8 cellular contexts compared by ENCODE assay signal in the genomic region with DNA sequence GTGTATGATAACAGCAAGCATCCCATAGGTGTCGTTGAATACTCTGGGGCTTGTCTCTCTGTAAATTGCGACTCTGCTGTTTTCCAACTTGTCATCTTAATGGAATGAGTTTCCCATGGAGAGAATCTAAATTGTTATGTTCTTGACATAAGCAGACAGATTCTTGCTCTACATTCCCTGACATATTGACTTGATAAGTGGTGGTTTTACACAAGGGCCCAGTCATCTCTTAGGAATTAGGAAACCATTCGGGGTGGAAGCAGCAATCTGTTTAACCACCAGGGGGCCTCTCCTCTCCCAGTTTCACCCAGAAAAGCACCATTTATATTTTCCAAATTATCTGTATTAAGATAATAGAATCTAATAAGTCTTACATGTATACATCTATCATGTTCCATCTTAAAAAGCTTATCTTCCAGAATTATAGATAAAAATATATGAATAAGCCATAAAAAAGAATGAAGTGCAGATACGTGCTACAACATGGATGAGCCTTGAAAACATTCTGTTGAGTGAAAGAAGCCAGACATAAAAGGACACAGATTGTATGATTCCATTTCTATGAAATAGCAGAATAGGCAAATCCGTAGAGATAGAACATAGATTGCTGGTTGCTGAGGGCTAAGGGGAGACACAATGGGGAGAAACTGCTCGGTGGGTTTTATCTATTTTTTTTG. TPM values are rescaled to one million over a fixed set of nuclear protein-coding genes. Genes with fewer than 3 reads are reported as not detected.
DNase-seq lines count a peak whose midpoint lies in the region; ATAC-seq and TF ChIP-seq lines count a peak whose summit lies in the region.

No MANE protein-coding gene starts in this region.

- ATAC-seq in memory B cell (ENCODE audit: low read depth) (peak; percentile 34), HG02623 (IDR thresholded peaks at IDR 0.05; ENCODE audit: unreplicated experiment) (no peak), HG02885 (IDR thresholded peaks at IDR 0.05; ENCODE audit: poor library complexity, unreplicated experiment) (no peak), GM18520 (IDR thresholded peaks at IDR 0.05; ENCODE audit: unreplicated experiment) (no peak)

- H3K27me3 Mint-ChIP-seq in Calu3 (ENCODE audit: unreplicated experiment) (no peaks in the 10 kb centered on the region), memory B cell (no peaks in the 10 kb centered on the region)

- TF ChIP-seq CTCF in Calu3 (IDR thresholded peaks at IDR 0.05; ENCODE audit: unreplicated experiment) (peak; percentile 81), coronary artery (IDR thresholded peaks at IDR 0.05) (peak; percentile 72)

- H3K27ac ChIP-seq in coronary artery, result peak overlapping the region; percentile 6 to 68

- H3K27ac Mint-ChIP-seq in Calu3 (ENCODE audit: unreplicated experiment) (peak overlapping the region; percentile 4), memory B cell (no peak overlapping the region)

- H3K9me3 Mint-ChIP-seq in Calu3 (ENCODE audit: low read depth, unreplicated experiment) (no peaks in the 10 kb centered on the region), memory B cell (no peaks in the 10 kb centered on the region)

- peaks cover 15% of the 10 kb centered on the region for H3K4me1 Mint-ChIP-seq in Calu3 (ENCODE audit: low read depth, unreplicated experiment)
- peaks cover 2% of the 10 kb centered on the region for H3K4me1 Mint-ChIP-seq in memory B cell

- H3K36me3 Mint-ChIP-seq in Calu3 (ENCODE audit: insufficient read depth, unreplicated experiment) (peaks cover 79% of the 10 kb centered on the region), memory B cell (peaks cover 33% of the 10 kb centered on the region)

- H3K4me3 ChIP-seq in coronary artery, result peak overlapping the region; percentile 44

- POLR2A ChIA-PET in HEK293T (lab: Yijun Ruan, JAX), result no interaction called here

- CTCF ChIA-PET in Calu3 (lab: Charles Lee) (no interaction called here), HEK293T (lab: Yijun Ruan, JAX) (interaction anchor here (0.6 to 2.7 kb wide), 2 partner anchors 10 to 340 kb away, joined by 4 to 10 read pairs; no protein-coding TSS in a partner anchor)

- H3K4me3 Mint-ChIP-seq in Calu3 (ENCODE audit: low read depth, unreplicated experiment) (no peak overlapping the region), memory B cell (no peak overlapping the region)

- intact Hi-C loops in Calu3 (cut with micrococcal nuclease; ENCODE audit: unreplicated experiment), result loop anchor here (1.0 kb wide), 1 partner anchor 332 kb away; no protein-coding TSS in a partner anchor

- peak; percentile 74 for DNase-seq in Calu3
- DNase-seq in HEK293T (ENCODE audit: extremely low spot score), result peak; percentile 51
- peak; percentile 95 for DNase-seq in RKO (ENCODE audit: low spot score)
- no peak for DNase-seq in coronary artery (ENCODE audit: low spot score)
- no peak for DNase-seq in memory B cell (ENCODE audit: low spot score in 2 of 2)

- BruUV-seq in Calu3 (replicated peaks; lab: Mats Ljungman, UMichigan), result no TSS peak

TF ChIP-seq in HEK293T, 16 proteins besides CTCF, POLR2A, EP300 and RAD21:
- TF ChIP-seq LEF1 (IDR thresholded peaks at IDR 0.05; ENCODE audit: borderline replicate concordance) (no peak), FOXM1 (IDR thresholded peaks at IDR 0.05; ENCODE audit: borderline replicate concordance) (no peak), TARDBP (IDR thresholded peaks at IDR 0.05) (no peak), ELF4 (IDR thresholded peaks at IDR 0.05) (no peak), PKNOX1 (IDR thresholded peaks at IDR 0.05) (no peak), L3MBTL2 (conservative IDR thresholded peaks at IDR 0.05) (no peak)
TF ChIP-seq in HEK293T: peak in this region for 0.

RNA-seq across cellular contexts. Expression of gene MROH8, which starts 23.1 kb away (rescaled TPM):
- total RNA-seq in Calu3 (2022), result 1.4 and 2.7 TPM in 2 replicates

RNA-seq across cellular contexts. Expression of gene RPN2, which starts 23.3 kb away (rescaled TPM):
- total RNA-seq in Calu3 (2022), result 508 and 522 TPM in 2 replicates

RNA-seq across cellular contexts. Expression of gene GHRH, which starts 59.2 kb away (rescaled TPM):
- not detected in 2 replicates for total RNA-seq in Calu3 (2022)

Comparison
In these comparisons a context has a peak if more than half of its experiments do, and no peak if none do; other contexts are left out.
1. DNase-seq: peak in Calu3 (single experiment), HEK293T (single experiment) and RKO (single experiment); none in coronary artery (single experiment) and memory B cell (0 of 2).